ENCODE assay signal across 14 cellular contexts in genomic region chr3:81788650-81789049, GRCh38. TPM values are rescaled to one million over a fixed set of nuclear protein-coding genes. Genes with fewer than 3 reads are reported as not detected.
DNase-seq lines count a peak whose midpoint lies in the region; ATAC-seq, FAIRE-seq and TF ChIP-seq lines count a peak whose summit lies in the region.
"Had no signal": no experiment of that assay in that cellular context is flagged by ENCODE, and none has a peak within 500 bp of the region (broad histone marks: within the 10 kb centered on the region; RNA-seq: fewer than 3 reads in every experiment).

No MANE protein-coding gene starts in this region.

- H3K4me1 ChIP-seq in Karpas-422 (ENCODE audit: low read length) = no peaks in the 10 kb centered on the region; the same call in none of the 2 replicates

- no peak overlapping the region for H3K4me2 ChIP-seq in Karpas-422 (ENCODE audit: low read depth, low read length, poor library complexity, severe bottlenecking)

- FAIRE-seq in GM12891 (lab: Jason Lieb, UNC) = no peak

- no peak for DNase-seq in GM12891 (ENCODE audit: insufficient read length, low spot score)
- DNase-seq in RPMI8226 = peak; percentile 43
- DNase-seq in AG08396 (ENCODE audit: low spot score) = no peak
- no peak for DNase-seq in activated gamma-delta T cell (lab: John Stamatoyannopoulos, UW)
- no peak for DNase-seq in NCI-H1048 (lab: John Stamatoyannopoulos, UW)
- DNase-seq in Karpas-422 = no peak
- DNase-seq: activated CD8-positive, alpha-beta memory T cell treated with anti-CD3 and anti-CD28 coated beads, Interleukin-2, amount 50 U/mL, for 48 hours; GF-D8; islet precursor cell; NCI-H1105 treated with DMSO at 0.1 percent for 48 hours; ovary; T-helper 2 cell had no signal

- no peak overlapping the region for H2AFZ ChIP-seq in Karpas-422 (ENCODE audit: low read length)

- no peak for TF ChIP-seq POLR2A in GM12891 (IDR thresholded peaks at IDR 0.05; ENCODE audit: low read depth, low read length)

- no peaks in the 10 kb centered on the region for H3K36me3 ChIP-seq in Karpas-422 (ENCODE audit: insufficient read depth, low read length)
- H3K36me3 ChIP-seq: ovary had no signal

- no peak overlapping the region for H3K27ac ChIP-seq in Karpas-422 (ENCODE audit: low read length)
- H3K27ac ChIP-seq: ovary had no signal

- H3K9me2 ChIP-seq in Karpas-422 (replicated peaks; ENCODE audit: insufficient read depth, low read length) = no peaks in the 10 kb centered on the region

- no peaks in the 10 kb centered on the region for H3K79me2 ChIP-seq in Karpas-422 (ENCODE audit: low read length)

- no peaks in the 10 kb centered on the region for H3K9me3 ChIP-seq in Karpas-422 (ENCODE audit: low read length)
- H3K9me3 ChIP-seq: ovary had no signal

- H3K9ac ChIP-seq in Karpas-422 (ENCODE audit: low read length) = no peak overlapping the region

- no peaks in the 10 kb centered on the region for H3K27me3 ChIP-seq in Karpas-422 (ENCODE audit: low read length)
- H3K27me3 ChIP-seq: ovary had no signal

- ATAC-seq in GM19463 (IDR thresholded peaks at IDR 0.05; ENCODE audit: unreplicated experiment) = peak; percentile 77
- peak; percentile 54 for ATAC-seq in HG02970 (IDR thresholded peaks at IDR 0.05; ENCODE audit: low FRiP score, unreplicated experiment)

- no peak overlapping the region for H3K4me3 ChIP-seq in Karpas-422 (ENCODE audit: low read length)
- H3K4me3 ChIP-seq: ovary had no signal

- H4K20me1 ChIP-seq in Karpas-422 (ENCODE audit: insufficient read depth, low read depth, low read length) = no peaks in the 10 kb centered on the region

TF ChIP-seq in GM12891, 5 proteins besides CTCF, POLR2A, EP300 and RAD21:
- no peak for TF ChIP-seq PAX5 (IDR thresholded peaks at IDR 0.05; ENCODE audit: insufficient read depth, low read length, severe bottlenecking)
- peak; percentile 36 for TF ChIP-seq SPI1 (IDR thresholded peaks at IDR 0.05; ENCODE audit: low read depth, low read length)
- TF ChIP-seq POLR2AphosphoS5 (IDR thresholded peaks at IDR 0.05; ENCODE audit: low read depth, low read length) = no peak
- no peak for TF ChIP-seq POU2F2 (IDR thresholded peaks at IDR 0.05; ENCODE audit: low read depth, low read length)
- TF ChIP-seq TAF1 (IDR thresholded peaks at IDR 0.05; ENCODE audit: low read depth, low read length) = no peak

RNA-seq across cellular contexts. Expression of gene GBE1, which starts 27.2 kb away (rescaled TPM):
- 97.2 TPM for polyA plus RNA-seq in GM12891 (2012; ENCODE audit: low read depth, missing spikeins)
- 71.5 and 134 TPM in 2 replicates for total RNA-seq in Karpas-422 (2014; rRNA removed; shearing (Covaris generic); ENCODE audit: low replicate concordance)
